Comparison of ENCODE assay signal across 24 cellular contexts in genomic region chr6:1081566-1081965, GRCh38.
DNase-seq lines count a peak whose midpoint lies in the region; ATAC-seq, FAIRE-seq and TF ChIP-seq lines count a peak whose summit lies in the region.
"Had no signal": no experiment of that assay in that cellular context is flagged by ENCODE, and none has a peak within 500 bp of the region (broad histone marks: within the 10 kb centered on the region; RNA-seq: fewer than 3 reads in every experiment).

No MANE protein-coding gene starts in this region.

- no peaks in the 10 kb centered on the region for H3K79me2 ChIP-seq in HepG2 (ENCODE audit: insufficient read depth, low read length)

- TF ChIP-seq RAD21 in HepG2 (CRISPR knock-in tag; IDR thresholded peaks at IDR 0.05), result no peak

- FAIRE-seq in HepG2 (lab: Jason Lieb, UNC), result no peak
- FAIRE-seq: GM19239 had no signal

- H3K4me1 Mint-ChIP-seq in MCF 10A (ENCODE audit: insufficient read depth, unreplicated experiment), result peaks cover 14% of the 10 kb centered on the region
- H3K4me1 Mint-ChIP-seq in brain, result peaks cover 29% of the 10 kb centered on the region
- H3K4me1 Mint-ChIP-seq: stimulated activated naive CD8-positive, alpha-beta T cell treated with anti-CD3 and anti-CD28 coated beads, Interleukin-15, amount 100 ng/mL, for 72 hours had no signal

- BruUV-seq in MCF 10A (replicated peaks; lab: Mats Ljungman, UMichigan) (no TSS peak), HepG2 (replicated peaks; lab: Mats Ljungman, UMichigan) (no TSS peak)

- H3K36me3 Mint-ChIP-seq in MCF 10A (ENCODE audit: insufficient read depth, unreplicated experiment) (no peaks in the 10 kb centered on the region), brain (no peaks in the 10 kb centered on the region)

- H3K27me3 Mint-ChIP-seq in MCF 10A (ENCODE audit: insufficient read depth, unreplicated experiment) (no peaks in the 10 kb centered on the region), brain (no peaks in the 10 kb centered on the region)

- intact Hi-C loops in MCF 10A (cut with micrococcal nuclease) (loop anchor here (5.0 to 10.0 kb wide), 2 partner anchors 51 to 233 kb away; partner anchors contain the start of gene FOXQ1), breast epithelium (cut with DNase I; ENCODE audit: low total_unique reads) (no loop called here), HepG2 (cut with micrococcal nuclease; ENCODE audit: unreplicated experiment) (no loop called here)

- ATAC-seq in HepG2, result no peak
- ATAC-seq: stimulated activated naive CD8-positive, alpha-beta T cell treated with anti-CD3 and anti-CD28 coated beads, Interleukin-15, amount 100 ng/mL, for 72 hours had no signal

- no peaks in the 10 kb centered on the region for H4K20me1 ChIP-seq in HepG2 (ENCODE audit: insufficient read depth, low read length)

- in situ Hi-C loops in HepG2 (cut with HindIII; ENCODE audit: extremely low pct_ligation_motif_present, low pct_unique_long_range_greater_than_20kb), result no loop called here

- TF ChIP-seq EP300 in HepG2 (IDR thresholded peaks at IDR 0.05; ENCODE audit: low read depth in 2 of 2, low read length in 2 of 2), result no peak
- TF ChIP-seq EP300 in HepG2 (CRISPR knock-in tag; IDR thresholded peaks at IDR 0.05; ENCODE audit: borderline replicate concordance), result no peak

- H3K27me3 ChIP-seq in breast epithelium (no peaks in the 10 kb centered on the region), subcutaneous abdominal adipose tissue (ENCODE audit: control insufficient read depth in 5 of 5, insufficient read depth in 4 of 5, low read length in 5 of 5) (no peaks in the 10 kb centered on the region), HepG2 (ENCODE audit: control insufficient read depth in 1 of 2, insufficient read depth in 2 of 2, low read length in 2 of 2) (no peaks in the 10 kb centered on the region)
- H3K27me3 ChIP-seq: cardiac muscle cell, vagina had no signal

- peak overlapping the region; percentile 44 for H3K4me3 Mint-ChIP-seq in MCF 10A (ENCODE audit: unreplicated experiment)
- peak overlapping the region in 3 of 5 experiments; percentile 10 to 49 (median 17) for H3K4me3 Mint-ChIP-seq in brain
- H3K4me3 Mint-ChIP-seq: stimulated activated naive CD8-positive, alpha-beta T cell treated with anti-CD3 and anti-CD28 coated beads, Interleukin-15, amount 100 ng/mL, for 72 hours had no signal

- H3K4me2 ChIP-seq in HepG2 (ENCODE audit: low read depth, low read length), result no peak overlapping the region

- H3K4me1 ChIP-seq in breast epithelium (no peaks in the 10 kb centered on the region), subcutaneous abdominal adipose tissue (ENCODE audit: control insufficient read depth in 5 of 5, insufficient read depth in 5 of 5, low read length in 5 of 5) (peaks cover 1 to 14% (median 12%) of the 10 kb centered on the region in 5 donors), HepG2 (ENCODE audit: insufficient read depth, low read length) (peaks cover 10% of the 10 kb centered on the region)
- H3K4me1 ChIP-seq: spleen had no signal

- POLR2A ChIA-PET in MCF 10A (lab: Yijun Ruan, JAX), result interaction anchor here (0.7 to 1.4 kb wide), 3 partner anchors 43 to 97 kb away, joined by 3 to 4 read pairs (median 3); no protein-coding TSS in a partner anchor
- POLR2A ChIA-PET in HepG2 (lab: Yijun Ruan, JAX), result no interaction called here

- H3K36me3 ChIP-seq in breast epithelium (no peaks in the 10 kb centered on the region), subcutaneous abdominal adipose tissue (ENCODE audit: control insufficient read depth in 5 of 5, insufficient read depth in 5 of 5, low read length in 5 of 5) (no peaks in the 10 kb centered on the region), HepG2 (replicated peaks in 1 of 2; ENCODE audit: control insufficient read depth in 1 of 2, insufficient read depth in 2 of 2, low read length in 2 of 2) (no peaks in the 10 kb centered on the region)
- H3K36me3 ChIP-seq: cardiac muscle cell, heart right ventricle, spleen, vagina had no signal

- CTCF ChIA-PET in MCF 10A (lab: Yijun Ruan, JAX), result interaction anchor here (0.8 to 1.2 kb wide), 2 partner anchors 51 to 169 kb away, joined by 3 read pairs; no protein-coding TSS in a partner anchor
- CTCF ChIA-PET in HepG2 (lab: Yijun Ruan, JAX; ENCODE audit: low intra/inter-chr PET ratio, low total read pairs), result no interaction called here

- H3K27ac ChIP-seq in breast epithelium (no peak overlapping the region), subcutaneous abdominal adipose tissue (ENCODE audit: low read depth, low read length) (no peak overlapping the region), HepG2 (ENCODE audit: extremely low read length, insufficient read depth, low read length) (no peak overlapping the region)
- H3K27ac ChIP-seq: cardiac muscle cell, heart right ventricle, spleen, vagina had no signal

- H3K4me3 ChIP-seq in breast epithelium (no peak overlapping the region), subcutaneous abdominal adipose tissue (ENCODE audit: low read depth in 1 of 5, low read length in 5 of 5) (peak overlapping the region; percentile 11 to 44 (median 26)), HepG2 (replicated peaks in 1 of 3; ENCODE audit: insufficient read depth in 1 of 3, low read depth in 2 of 3, low read length in 3 of 3) (no peak overlapping the region)
- H3K4me3 ChIP-seq: cardiac muscle cell, heart right ventricle, spleen, vagina had no signal

- DNase-seq in MCF 10A (ENCODE audit: unreplicated experiment) (no peak), breast epithelium (ENCODE audit: low spot score in 2 of 2) (no peak), fibroblast of the conjunctiva (ENCODE audit: low read depth) (peak; percentile 34), HepG2 (ENCODE audit: low spot score) (no peak)
- no peak for DNase-seq in activated T-cell treated with anti-CD3 and anti-CD28 coated beads, Interleukin-2, amount 50 U/mL, for 1 hour
- no peak for DNase-seq in effector CD4-positive, alpha-beta T cell
- DNase-seq: 8988T; activated CD4-positive, alpha-beta T cell treated with anti-CD3 and anti-CD28 coated beads, Interleukin-2, amount 50 U/mL, for 1 hour; activated CD8-positive, alpha-beta memory T cell treated with anti-CD3 and anti-CD28 coated beads, Interleukin-2, amount 50 U/mL, for 4 hours; activated effector memory CD4-positive, alpha-beta T cell treated with Interleukin-2 at 50 U/mL for 16 hours; DMS153; GOT3; heart right ventricle; NCI-H2029; SHP77 treated with DMSO at 0.1 percent for 48 hours; spleen; stimulated activated CD4-positive, alpha-beta T cell treated with anti-CD3 and anti-CD28 coated beads, Interleukin-4, amount 100 ng/mL, for 4 hours; stimulated activated naive CD8-positive, alpha-beta T cell treated with anti-CD3 and anti-CD28 coated beads, Interleukin-15, amount 100 ng/mL, for 72 hours; T-helper 1 cell had no signal

- no peak overlapping the region for H3K9ac ChIP-seq in subcutaneous abdominal adipose tissue (ENCODE audit: low read length in 5 of 5)
- H3K9ac ChIP-seq in HepG2 (ENCODE audit: insufficient read depth, low read depth, low read length), result no peak overlapping the region

- no peak for TF ChIP-seq CTCF in MCF 10A (IDR thresholded peaks at IDR 0.05; ENCODE audit: unreplicated experiment)
- no peak for TF ChIP-seq CTCF in breast epithelium (IDR thresholded peaks at IDR 0.05)
- TF ChIP-seq CTCF in brain (conservative IDR thresholded peaks at IDR 0.05), result no peak
- TF ChIP-seq CTCF in HepG2 (CRISPR knock-in tag; IDR thresholded peaks at IDR 0.05), result no peak

- H3K9me3 ChIP-seq in breast epithelium (no peaks in the 10 kb centered on the region), subcutaneous abdominal adipose tissue (ENCODE audit: control insufficient read depth in 5 of 5, low read length in 5 of 5) (no peaks in the 10 kb centered on the region), HepG2 (ENCODE audit: low read length) (no peaks in the 10 kb centered on the region)
- H3K9me3 ChIP-seq: heart right ventricle, spleen, vagina had no signal

- TF ChIP-seq POLR2A in breast epithelium (IDR thresholded peaks at IDR 0.05), result no peak
- no peak for TF ChIP-seq POLR2A in HepG2 (IDR thresholded peaks at IDR 0.05; ENCODE audit: insufficient read depth in 1 of 2, low read depth in 2 of 2, low read length in 2 of 2)

- H3K9me3 Mint-ChIP-seq in MCF 10A (ENCODE audit: unreplicated experiment), result no peaks in the 10 kb centered on the region
- H3K9me3 Mint-ChIP-seq in brain, result peaks cover 0 to 3% (median 0%) of the 10 kb centered on the region in 5 experiments
- H3K9me3 Mint-ChIP-seq: stimulated activated naive CD8-positive, alpha-beta T cell treated with anti-CD3 and anti-CD28 coated beads, Interleukin-15, amount 100 ng/mL, for 72 hours had no signal

- H2AFZ ChIP-seq in HepG2 (ENCODE audit: low read length), result no peak overlapping the region

- peak overlapping the region; percentile 73 for H3K27ac Mint-ChIP-seq in MCF 10A (ENCODE audit: low read depth, unreplicated experiment)
- H3K27ac Mint-ChIP-seq in brain, result peak overlapping the region in 4 of 5 experiments; percentile 23 to 84 (median 66)

TF ChIP-seq in HepG2, 621 proteins besides CTCF, POLR2A, EP300 and RAD21 (continues in another document):
- TF ChIP-seq ZNF619 (CRISPR knock-in tag; IDR thresholded peaks at IDR 0.05) (no peak), ZNF496 (CRISPR knock-in tag; IDR thresholded peaks at IDR 0.05; ENCODE audit: insufficient replicate concordance) (no peak), FOXK1 (CRISPR knock-in tag; IDR thresholded peaks at IDR 0.05; ENCODE audit: borderline replicate concordance, low read depth) (no peak), ZNF7 (CRISPR knock-in tag; IDR thresholded peaks at IDR 0.05) (no peak), ZNF460 (CRISPR knock-in tag; IDR thresholded peaks at IDR 0.05; ENCODE audit: borderline replicate concordance) (no peak), ARID3A (IDR thresholded peaks at IDR 0.05; ENCODE audit: low read depth, low read length) (no peak)

Comparison
In these comparisons a context has a peak if more than half of its experiments do, and no peak if none do; other contexts are left out.
1. H3K4me3 ChIP-seq: peak in subcutaneous abdominal adipose tissue (5 of 5); none in breast epithelium (0 of 3) and HepG2 (0 of 3).